Comparison of ENCODE assay signal across 13 cellular contexts in the genomic region with DNA sequence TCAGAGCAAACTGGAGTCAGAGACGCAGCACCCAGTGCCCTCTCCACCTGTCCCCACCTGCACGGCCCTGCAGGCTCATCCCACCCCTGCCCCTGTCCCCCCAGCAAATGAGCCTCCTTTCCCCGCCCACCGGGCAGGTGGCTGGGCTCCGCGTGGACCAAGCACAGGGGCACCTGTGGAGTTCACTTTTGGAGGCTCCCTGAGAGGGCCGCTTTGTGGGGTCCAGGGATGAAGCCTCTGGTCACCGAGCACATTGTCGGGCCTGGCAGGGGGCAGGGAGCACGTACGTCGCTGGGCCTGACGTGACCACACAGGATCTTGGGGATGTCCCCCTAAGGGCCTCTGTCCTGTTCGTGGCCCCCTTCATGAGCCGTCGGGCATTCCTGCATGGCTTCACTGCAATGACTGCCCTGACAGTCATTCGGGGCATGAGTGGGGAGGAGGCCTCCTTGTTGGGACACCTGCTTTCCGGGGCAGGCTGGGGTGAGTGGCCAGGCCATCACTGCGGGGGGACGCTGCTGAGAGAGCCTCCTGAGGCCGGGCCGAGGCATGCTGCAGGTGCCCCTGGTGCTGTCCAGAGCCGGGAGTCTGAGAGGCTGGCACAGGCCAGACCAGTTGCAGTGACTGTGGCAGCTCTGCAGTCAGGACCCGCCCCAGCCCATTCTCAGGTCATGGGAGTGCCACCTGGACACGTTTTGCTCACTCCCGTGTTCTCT. TPM values are rescaled to one million over a fixed set of nuclear protein-coding genes. Genes with fewer than 3 reads are reported as not detected.
A peak's percentile ranks its signal among the peaks of the same experiment; 100 is the strongest.
DNase-seq lines count a peak whose midpoint lies in the region; ATAC-seq and TF ChIP-seq lines count a peak whose summit lies in the region.
"Had no signal": no experiment of that assay in that cellular context is flagged by ENCODE, and none has a peak within 500 bp of the region (broad histone marks: within the 10 kb centered on the region; RNA-seq: fewer than 3 reads in every experiment).

No MANE protein-coding gene starts in this region.

- peak; percentile 53 for DNase-seq in natural killer cell treated with Interleukin-12 subunit alpha and Interleukin-12 subunit beta and Interleukin-15 and Interleukin-18, amount 100 ng/mL, for 72 hours (ENCODE audit: low spot score)
- DNase-seq in natural killer cell, result no peak
- DNase-seq in left ventricle myocardium superior, result peak; percentile 36
- peak; percentile 65 for DNase-seq in sigmoid colon
- DNase-seq in NCI-H1417 treated with DMSO at 0.1 percent for 48 hours (lab: John Stamatoyannopoulos, UW), result no peak
- no peak for DNase-seq in amniotic stem cell (lab: John Stamatoyannopoulos, UW)
- no peak for DNase-seq in DMS79 (lab: John Stamatoyannopoulos, UW)
- DNase-seq: ACHN; activated CD4-positive, alpha-beta T cell treated with anti-CD3 and anti-CD28 coated beads for 36 hours; COR-L47; NCI-H2171 treated with DMSO at 0.1 percent for 48 hours had no signal

- no peak overlapping the region for H3K27ac Mint-ChIP-seq in natural killer cell treated with Interleukin-12 subunit alpha and Interleukin-12 subunit beta and Interleukin-15 and Interleukin-18, amount 100 ng/mL, for 72 hours
- H3K27ac Mint-ChIP-seq in natural killer cell, result no peak overlapping the region
- H3K27ac Mint-ChIP-seq: activated CD4-positive, alpha-beta T cell treated with anti-CD3 and anti-CD28 coated beads for 36 hours; stimulated activated naive CD8-positive, alpha-beta T cell treated with anti-CD3 and anti-CD28 coated beads, Interleukin-15, Interleukin-2, amounts not matched to agents 100 ng/mL and 50 ng/mL, for 24 hours had no signal

- intact Hi-C loops in natural killer cell (cut with micrococcal nuclease) (no loop called here), left ventricle myocardium superior (cut with micrococcal nuclease) (no loop called here), sigmoid colon (cut with DNase I) (loop anchor here (2.0 to 10.0 kb wide), 4 partner anchors 113 to 485 kb away; a partner anchor contains a TSS)

- H3K4me3 Mint-ChIP-seq in natural killer cell treated with Interleukin-12 subunit alpha and Interleukin-12 subunit beta and Interleukin-15 and Interleukin-18, amount 100 ng/mL, for 72 hours, result no peak overlapping the region
- H3K4me3 Mint-ChIP-seq in natural killer cell, result no peak overlapping the region
- H3K4me3 Mint-ChIP-seq: activated CD4-positive, alpha-beta T cell treated with anti-CD3 and anti-CD28 coated beads for 36 hours; stimulated activated naive CD8-positive, alpha-beta T cell treated with anti-CD3 and anti-CD28 coated beads, Interleukin-15, Interleukin-2, amounts not matched to agents 100 ng/mL and 50 ng/mL, for 24 hours had no signal

- peaks cover 12 to 15% of the 10 kb centered on the region in 2 donors for H3K4me1 Mint-ChIP-seq in natural killer cell treated with Interleukin-12 subunit alpha and Interleukin-12 subunit beta and Interleukin-15 and Interleukin-18, amount 100 ng/mL, for 72 hours (ENCODE audit: low read depth in 2 of 2)
- peaks cover 7 to 25% of the 10 kb centered on the region in 2 donors for H3K4me1 Mint-ChIP-seq in natural killer cell

- peaks cover 0 to 78% (median 67%) of the 10 kb centered on the region in 4 donors for H3K4me1 ChIP-seq in sigmoid colon

- no peaks in the 10 kb centered on the region for H3K27me3 ChIP-seq in sigmoid colon

- TF ChIP-seq EP300 in sigmoid colon (IDR thresholded peaks at IDR 0.05), result no peak

- H3K27ac ChIP-seq in sigmoid colon, result peak overlapping the region; percentile 79 to 91 (median 86)

- peaks cover 0 to 4% (median 0%) of the 10 kb centered on the region in 4 donors for H3K36me3 ChIP-seq in sigmoid colon

- peaks cover 18% of the 10 kb centered on the region for H3K36me3 Mint-ChIP-seq in natural killer cell treated with Interleukin-12 subunit alpha and Interleukin-12 subunit beta and Interleukin-15 and Interleukin-18, amount 100 ng/mL, for 72 hours
- no peaks in the 10 kb centered on the region for H3K36me3 Mint-ChIP-seq in natural killer cell

- TF ChIP-seq CTCF in natural killer cell (IDR thresholded peaks at IDR 0.05) (no peak), sigmoid colon (IDR thresholded peaks at IDR 0.05) (no peak)

- WGBS in sigmoid colon, 2 donors, result 90 to 92% methylated on average over 26 of the region's 26 CpGs

- TF ChIP-seq POLR2A in sigmoid colon (IDR thresholded peaks at IDR 0.05), result no peak

- no peaks in the 10 kb centered on the region for H3K9me3 ChIP-seq in sigmoid colon

- no peaks in the 10 kb centered on the region for H3K27me3 Mint-ChIP-seq in natural killer cell treated with Interleukin-12 subunit alpha and Interleukin-12 subunit beta and Interleukin-15 and Interleukin-18, amount 100 ng/mL, for 72 hours
- no peaks in the 10 kb centered on the region for H3K27me3 Mint-ChIP-seq in natural killer cell (ENCODE audit: low read depth in 2 of 2)
- H3K27me3 Mint-ChIP-seq: activated CD4-positive, alpha-beta T cell treated with anti-CD3 and anti-CD28 coated beads for 36 hours; stimulated activated naive CD8-positive, alpha-beta T cell treated with anti-CD3 and anti-CD28 coated beads, Interleukin-15, Interleukin-2, amounts not matched to agents 100 ng/mL and 50 ng/mL, for 24 hours had no signal

- no peaks in the 10 kb centered on the region for H3K9me3 Mint-ChIP-seq in natural killer cell treated with Interleukin-12 subunit alpha and Interleukin-12 subunit beta and Interleukin-15 and Interleukin-18, amount 100 ng/mL, for 72 hours
- H3K9me3 Mint-ChIP-seq in natural killer cell, result no peaks in the 10 kb centered on the region
- H3K9me3 Mint-ChIP-seq: stimulated activated naive CD8-positive, alpha-beta T cell treated with anti-CD3 and anti-CD28 coated beads, Interleukin-15, Interleukin-2, amounts not matched to agents 100 ng/mL and 50 ng/mL, for 24 hours had no signal

- ATAC-seq in natural killer cell treated with Interleukin-12 subunit alpha and Interleukin-12 subunit beta and Interleukin-15 and Interleukin-18, amount 100 ng/mL, for 72 hours, result no peak
- no peak for ATAC-seq in natural killer cell
- no peak for ATAC-seq in left ventricle myocardium superior
- ATAC-seq in GM19467 (IDR thresholded peaks at IDR 0.05; ENCODE audit: unreplicated experiment), result no peak
- ATAC-seq: activated CD4-positive, alpha-beta T cell treated with anti-CD3 and anti-CD28 coated beads for 36 hours had no signal

- peak overlapping the region in 1 of 4 donors; percentile 2 for H3K4me3 ChIP-seq in sigmoid colon

RNA-seq across cellular contexts. Expression of a gene that starts 19.7 kb away (rescaled TPM):
- 10 to 100 TPM; 43.5 to 83.6 TPM for total RNA-seq in natural killer cell treated with Interleukin-12 subunit alpha and Interleukin-12 subunit beta and Interleukin-15 and Interleukin-18, amount 100 ng/mL, for 72 hours
- 10 to 100 TPM; 12.8 to 22.9 (median 20.0) TPM for total RNA-seq in natural killer cell
- total RNA-seq in left ventricle myocardium superior, result 69.9 TPM
- 10 to 100 TPM; 18.3 to 38.8 (median 22.0) TPM for total RNA-seq in sigmoid colon
- polyA plus RNA-seq in sigmoid colon, result 10 to 100 TPM in 2 of 3 donors, 1 to 10 TPM in 1; 9.7 to 31.9 (median 15.0) TPM

RNA-seq across cellular contexts. Expression of a gene that starts 38.8 kb away (rescaled TPM):
- total RNA-seq in natural killer cell treated with Interleukin-12 subunit alpha and Interleukin-12 subunit beta and Interleukin-15 and Interleukin-18, amount 100 ng/mL, for 72 hours, result 1,000 to 10,000 TPM in 1 of 2 donors, 100 to 1,000 TPM in 1; 448 to 1,246 TPM
- 1,000 to 10,000 TPM; 1,223 to 1,393 (median 1,250) TPM for total RNA-seq in natural killer cell
- total RNA-seq in left ventricle myocardium superior, result 26.5 TPM
- total RNA-seq in sigmoid colon, result 10 to 100 TPM; 14.7 to 82.0 (median 48.5) TPM
- polyA plus RNA-seq in sigmoid colon, result 100 to 1,000 TPM in 1 of 3 donors, 10 to 100 TPM in 2; 21.0 to 103 (median 60.5) TPM

Comparison
In these comparisons a context has a peak if more than half of its experiments do, and no peak if none do; other contexts are left out.
1. DNase-seq: peak in natural killer cell treated with Interleukin-12 subunit alpha and Interleukin-12 subunit beta and Interleukin-15 and Interleukin-18, amount 100 ng/mL, for 72 hours (single experiment), left ventricle myocardium superior (single experiment) and sigmoid colon (single experiment); none in natural killer cell (single experiment), NCI-H1417 treated with DMSO at 0.1 percent for 48 hours (single experiment), amniotic stem cell (single experiment) and DMS79 (single experiment).
2. RNA of a gene that starts 38.8 kb away (total RNA-seq): 1,223 to 1,393 TPM in natural killer cell and 448 to 1,246 TPM in natural killer cell treated with Interleukin-12 subunit alpha and Interleukin-12 subunit beta and Interleukin-15 and Interleukin-18, amount 100 ng/mL, for 72 hours; 14.7 to 82.0 TPM in sigmoid colon and 26.5 TPM in left ventricle myocardium superior (single experiment); every median in the first group is over 4 times any median in the second.